38 cellular contexts compared by ENCODE assay signal in the genomic region with DNA sequence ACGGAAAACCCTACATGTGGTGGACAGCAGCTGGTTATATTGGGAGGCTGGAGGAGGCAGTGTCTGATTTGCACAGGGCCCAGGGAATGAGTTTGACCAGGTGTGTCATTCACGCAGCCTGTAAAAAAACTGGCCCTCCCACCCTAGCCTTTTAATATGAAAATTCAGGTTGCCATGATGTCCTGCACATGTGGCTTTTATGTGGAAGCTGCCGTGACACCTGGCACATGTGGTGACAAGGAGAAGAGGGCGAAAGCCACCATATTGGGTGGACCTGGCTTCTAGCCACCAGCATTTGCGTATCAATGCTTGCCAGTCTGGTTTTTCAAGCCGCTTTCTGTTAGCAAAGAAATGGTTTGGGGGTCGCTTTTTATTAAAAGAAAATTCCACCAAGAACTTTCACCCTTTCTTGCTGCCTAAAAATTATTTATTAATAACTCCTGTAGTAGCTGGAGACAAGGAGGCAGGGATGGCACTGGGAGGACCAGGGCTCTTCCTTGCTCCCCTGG. TPM values are rescaled to one million over a fixed set of nuclear protein-coding genes. Genes with fewer than 3 reads are reported as not detected.
"Had no signal": no experiment of that assay in that cellular context is flagged by ENCODE, and none has a peak within 500 bp of the region (broad histone marks: within the 10 kb centered on the region; RNA-seq: fewer than 3 reads in every experiment).

No MANE protein-coding gene starts in this region.

- DNase-seq: Karpas-422, Kasumi-1, MG63, MM.1S, MV-4-11, NCI-H1048, NCI-H1092, NCI-H1092 treated with DMSO at 0.1 percent for 48 hours, NCI-H1105, NCI-H1105 treated with DMSO at 0.1 percent for 48 hours, NCI-H1417, NCI-H1417 treated with DMSO at 0.1 percent for 48 hours, NCI-H1436, NCI-H1436 treated with DMSO at 0.1 percent for 48 hours, NCI-H1694, NCI-H1694 treated with DMSO at 0.1 percent for 48 hours, NCI-H187, NCI-H187 treated with DMSO at 0.1 percent for 48 hours, NCI-H1930, NCI-H2029, NCI-H2029 treated with DMSO at 0.1 percent for 48 hours, NCI-H2081, NCI-H2081 treated with DMSO at 0.1 percent for 48 hours, NCI-H2107, NCI-H2171, NCI-H2171 treated with DMSO at 0.1 percent for 48 hours, NCI-H2227 treated with DMSO at 0.1 percent for 48 hours, NCI-H226, NCI-H345, NCI-H446, NCI-H446 treated with DMSO at 0.1 percent for 48 hours, NCI-H510A, NCI-H510A treated with DMSO at 0.1 percent for 48 hours, NCI-H524, NCI-H524 treated with DMSO at 0.1 percent for 48 hours had no signal

- H3K9me3 ChIP-seq: MG63 had no signal

- H3K36me3 ChIP-seq: MG63 had no signal

- H3K4me3 ChIP-seq: MG63 had no signal

RNA-seq across cellular contexts. Expression of gene ZNF280B, which starts 43.4 kb away (rescaled TPM):
- total RNA-seq: MCF 10A had no signal

RNA-seq across cellular contexts. Expression of gene ZNF280A, which starts 54.9 kb away (rescaled TPM):
- total RNA-seq: LHCN-M2, M059J, MCF 10A had no signal
